Comparison of ENCODE assay signal across 8 cellular contexts in the genomic region with DNA sequence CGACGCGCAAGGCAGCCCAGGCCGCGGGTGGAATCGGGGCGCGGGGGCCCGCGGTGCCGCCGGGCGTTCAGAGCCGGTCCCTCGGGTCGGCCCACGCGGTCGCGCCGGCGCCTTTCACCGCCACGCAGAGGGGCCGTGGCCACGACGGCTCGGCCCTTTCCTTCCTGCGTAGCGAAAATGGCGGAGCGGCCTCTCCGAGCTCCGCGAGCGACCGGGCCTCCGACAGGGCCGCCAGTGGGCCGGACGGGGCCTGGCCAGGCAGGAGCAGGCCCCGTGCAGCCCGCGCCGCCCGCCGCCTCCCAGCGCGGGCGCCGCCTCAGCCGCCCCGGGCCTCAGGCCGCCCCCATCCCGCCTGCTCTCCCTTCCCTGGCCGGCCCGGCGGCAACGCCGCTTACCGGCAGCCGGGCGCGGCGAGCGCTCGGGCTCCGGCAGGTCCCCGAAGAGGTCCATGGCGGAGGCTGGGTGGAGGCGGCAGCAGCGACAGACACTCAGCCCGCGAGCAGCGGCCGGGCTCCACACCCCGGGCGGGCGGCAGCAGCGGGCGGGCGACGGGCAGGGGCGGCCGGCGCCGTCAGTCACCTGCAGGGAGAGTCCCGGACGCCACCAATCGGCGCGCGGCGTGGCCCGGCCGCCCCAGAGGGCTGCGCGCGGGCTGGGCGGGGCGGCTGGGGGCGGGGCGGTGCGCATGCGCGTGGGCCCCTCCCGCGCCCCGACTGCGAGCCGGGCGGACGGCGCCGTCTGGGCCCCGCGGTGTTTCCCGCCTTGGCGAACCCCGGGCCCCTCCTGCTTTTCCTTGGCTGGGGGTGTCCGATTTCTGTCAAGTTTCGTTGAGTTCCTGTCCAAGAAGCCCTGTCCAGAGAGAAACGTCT. TPM values are rescaled to one million over a fixed set of nuclear protein-coding genes. Genes with fewer than 3 reads are reported as not detected.
DNase-seq lines count a peak whose midpoint lies in the region; ATAC-seq and TF ChIP-seq lines count a peak whose summit lies in the region.

A gene with protein sequence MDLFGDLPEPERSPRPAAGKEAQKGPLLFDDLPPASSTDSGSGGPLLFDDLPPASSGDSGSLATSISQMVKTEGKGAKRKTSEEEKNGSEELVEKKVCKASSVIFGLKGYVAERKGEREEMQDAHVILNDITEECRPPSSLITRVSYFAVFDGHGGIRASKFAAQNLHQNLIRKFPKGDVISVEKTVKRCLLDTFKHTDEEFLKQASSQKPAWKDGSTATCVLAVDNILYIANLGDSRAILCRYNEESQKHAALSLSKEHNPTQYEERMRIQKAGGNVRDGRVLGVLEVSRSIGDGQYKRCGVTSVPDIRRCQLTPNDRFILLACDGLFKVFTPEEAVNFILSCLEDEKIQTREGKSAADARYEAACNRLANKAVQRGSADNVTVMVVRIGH (minus strand): TSS at position 592 of the 869 bp plus-strand sequence. CDS start 142 bp downstream, at position 450.

- peak within 1 kb of the TSS; percentile 93 for H3K4me2 ChIP-seq in GM23248 (ENCODE audit: unreplicated experiment)

- in situ Hi-C loops in GM23248 (cut with MboI), result no loop called here

- H3K79me2 ChIP-seq in GM23248 (ENCODE audit: insufficient read depth), result peaks cover 47% of the 10 kb centered on the region

- no peaks in the 10 kb centered on the region for H3K9me2 ChIP-seq in GM23248 (ENCODE audit: insufficient read depth)

- H3K36me3 ChIP-seq in GM23248 (ENCODE audit: low read depth) (no peaks in the 10 kb centered on the region), RWPE2 (ENCODE audit: low read depth) (peaks cover 18% of the 10 kb centered on the region; the same call in 1 of the 2 replicates)

- intact Hi-C loops in natural killer cell (cut with micrococcal nuclease), result loop anchor here (1.0 to 5.0 kb wide), 3 partner anchors 18 to 141 kb away; a partner anchor contains a TSS

- WGBS in GM23248 (ENCODE audit: low coverage in 1 of 2, low lambda C conversion rate in 2 of 2, missing lambda C conversion rate in 2 of 2), 2 experiments, result 1 to 3% methylated on average over 38 to 107 of the region's 123 CpGs

- H4K20me1 ChIP-seq in GM23248 (ENCODE audit: insufficient read depth), result peaks cover 12% of the 10 kb centered on the region; the same call in 1 of the 2 replicates

- peak within 1 kb of the TSS; percentile 93 for H3K27ac Mint-ChIP-seq in activated T-helper 17 cell treated with anti-CD3 and anti-CD28 coated beads, Interleukin-2, amount 50 U/mL, for 72 hours
- peak within 1 kb of the TSS; percentile 85 to 88 for H3K27ac Mint-ChIP-seq in natural killer cell

- H2AFZ ChIP-seq in GM23248, result peak within 1 kb of the TSS; percentile 97

- TF ChIP-seq CTCF in RWPE2 (IDR thresholded peaks at IDR 0.05; ENCODE audit: poor library complexity, severe bottlenecking) (no peak), fibroblast of mammary gland (conservative IDR thresholded peaks at IDR 0.05; ENCODE audit: control insufficient read depth, insufficient read depth, low read depth, low read length) (no peak), natural killer cell (IDR thresholded peaks at IDR 0.05) (no peak)

- H3K36me3 Mint-ChIP-seq in activated T-helper 17 cell treated with anti-CD3 and anti-CD28 coated beads, Interleukin-2, amount 50 U/mL, for 72 hours (ENCODE audit: low read depth), result peaks cover 23% of the 10 kb centered on the region
- no peaks in the 10 kb centered on the region for H3K36me3 Mint-ChIP-seq in natural killer cell

- H3K9ac ChIP-seq in GM23248, result peak within 1 kb of the TSS; percentile 94

- peak; percentile 97 for ATAC-seq in RWPE2 (ENCODE audit: low read depth)
- peak; percentile 98 for ATAC-seq in activated T-helper 17 cell treated with anti-CD3 and anti-CD28 coated beads, Interleukin-2, amount 50 U/mL, for 72 hours (replicated peaks)
- peak; percentile 95 to 98 (median 95) for ATAC-seq in natural killer cell

- H3K4me3 ChIP-seq in GM23248, result peak within 1 kb of the TSS; percentile 96
- peak within 1 kb of the TSS; percentile 99 for H3K4me3 ChIP-seq in RWPE2 (ENCODE audit: severe bottlenecking)
- peak within 1 kb of the TSS; percentile 77 for H3K4me3 ChIP-seq in fibroblast of mammary gland (ENCODE audit: control insufficient read depth, low read depth, low read length)

- H3K27ac ChIP-seq in GM23248 (peak within 1 kb of the TSS; percentile 79), RWPE2 (ENCODE audit: poor library complexity, severe bottlenecking) (peak within 1 kb of the TSS; percentile 62)

- DNase-seq in Daoy (ENCODE audit: low read depth) (peak; percentile 93), GM23248 (peak; percentile 94), Kasumi-1 (lab: John Stamatoyannopoulos, UW) (peak; percentile 35 to 44), RWPE2 (ENCODE audit: low spot score) (peak; percentile 82), fibroblast of mammary gland (ENCODE audit: low read depth) (peak; percentile 68), natural killer cell (peak; percentile 90)
- DNase-seq in stimulated activated naive CD4-positive, alpha-beta T cell treated with Interleukin-2 at 50 U/mL for 16 hours (lab: John Stamatoyannopoulos, UW), result peak; percentile 85

- H3K9me3 ChIP-seq in GM23248 (ENCODE audit: low read depth), result no peaks in the 10 kb centered on the region
- H3K9me3 ChIP-seq in RWPE2 (ENCODE audit: severe bottlenecking), result no peaks in the 10 kb centered on the region

- H3K4me3 Mint-ChIP-seq in activated T-helper 17 cell treated with anti-CD3 and anti-CD28 coated beads, Interleukin-2, amount 50 U/mL, for 72 hours, result peak within 1 kb of the TSS; percentile 91
- H3K4me3 Mint-ChIP-seq in natural killer cell, result peak within 1 kb of the TSS; percentile 89

- peaks cover 19% of the 10 kb centered on the region for H3K4me1 Mint-ChIP-seq in activated T-helper 17 cell treated with anti-CD3 and anti-CD28 coated beads, Interleukin-2, amount 50 U/mL, for 72 hours
- peaks cover 47 to 53% of the 10 kb centered on the region in 2 donors for H3K4me1 Mint-ChIP-seq in natural killer cell

- H3K4me1 ChIP-seq in GM23248 (ENCODE audit: insufficient read depth) (peaks cover 25% of the 10 kb centered on the region), RWPE2 (ENCODE audit: insufficient read depth, poor library complexity, severe bottlenecking) (peaks cover 10% of the 10 kb centered on the region)

- H3K27me3 ChIP-seq in GM23248 (replicated peaks; ENCODE audit: insufficient read depth), result no peaks in the 10 kb centered on the region; the same call in 1 of the 2 replicates
- no peaks in the 10 kb centered on the region for H3K27me3 ChIP-seq in RWPE2 (ENCODE audit: insufficient read depth, poor library complexity, severe bottlenecking)

- H3F3A ChIP-seq in GM23248 (ENCODE audit: insufficient read depth), result no peaks in the 10 kb centered on the region

- H3K9me3 Mint-ChIP-seq in activated T-helper 17 cell treated with anti-CD3 and anti-CD28 coated beads, Interleukin-2, amount 50 U/mL, for 72 hours, result no peaks in the 10 kb centered on the region
- H3K9me3 Mint-ChIP-seq in natural killer cell, result no peaks in the 10 kb centered on the region

- no peaks in the 10 kb centered on the region for H3K27me3 Mint-ChIP-seq in activated T-helper 17 cell treated with anti-CD3 and anti-CD28 coated beads, Interleukin-2, amount 50 U/mL, for 72 hours
- no peaks in the 10 kb centered on the region for H3K27me3 Mint-ChIP-seq in natural killer cell (ENCODE audit: low read depth in 2 of 2)

RNA-seq across cellular contexts. Expression of the gene that starts here (rescaled TPM):
- total RNA-seq in Daoy (2014; rRNA removed; shearing (Covaris generic)), result 27.9 and 29.5 TPM in 2 replicates
- total RNA-seq in GM23248 (2014; rRNA removed; shearing (Covaris generic)), result 6.3 and 11.9 TPM in 2 replicates
- 34.1 and 35.0 TPM in 2 replicates for polyA plus RNA-seq in GM23248 (2016; fragmentation: Nextera tagmentation; extraction: Ambion mirVana)
- 10 to 100 TPM; 33.6 to 53.6 TPM for total RNA-seq in activated T-helper 17 cell treated with anti-CD3 and anti-CD28 coated beads, Interleukin-2, amount 50 U/mL, for 72 hours
- 100 to 1,000 TPM; 146 to 200 (median 183) TPM for total RNA-seq in natural killer cell

Comparison
In these comparisons a context has a peak if more than half of its experiments do, and no peak if none do; other contexts are left out.
1. Peak in every context shown above with its lines: DNase-seq, ATAC-seq, H3K4me3 ChIP-seq and H3K27ac ChIP-seq.
2. DNase-seq: peak in every context shown above with its lines; median percentile 94 in GM23248; 93 in Daoy; 90 in natural killer cell; 85 in stimulated activated naive CD4-positive, alpha-beta T cell treated with Interleukin-2 at 50 U/mL for 16 hours; 82 in RWPE2; 68 in fibroblast of mammary gland; 40 in Kasumi-1.